2 cellular contexts compared by ENCODE assay signal in genomic region chr7:74011421-74011820, GRCh38. TPM values are rescaled to one million over a fixed set of nuclear protein-coding genes. Genes with fewer than 3 reads are reported as not detected.
"Had no signal": no experiment of that assay in that cellular context is flagged by ENCODE, and none has a peak within 500 bp of the region (broad histone marks: within the 10 kb centered on the region; RNA-seq: fewer than 3 reads in every experiment).

No MANE protein-coding gene starts in this region.

RNA-seq across cellular contexts. Expression of gene ELN, which starts 16.6 kb away (rescaled TPM):
- total RNA-seq: H4 had no signal
- polyA plus RNA-seq: IgD-negative memory B cell had no signal
